In genomic region chr6:104859225-104860146, GRCh38 we compare ENCODE assay signal across 8 cellular contexts. TPM values are rescaled to one million over a fixed set of nuclear protein-coding genes. Genes with fewer than 3 reads are reported as not detected.
DNase-seq lines count a peak whose midpoint lies in the region; ATAC-seq and TF ChIP-seq lines count a peak whose summit lies in the region.

TSS of gene HACE1 (minus strand) at chr6:104859919. CDS start at chr6:104859642, 277 bp downstream.

- H3K27me3 ChIP-seq in right lobe of liver: no peaks in the 10 kb centered on the region

- intact Hi-C loops in right lobe of liver (cut with DNase I): no loop called here

- WGBS in right lobe of liver (ENCODE audit: insufficient coverage, low coverage, low lambda C conversion rate, missing lambda C conversion rate): 0% methylated on average over 10 of the region's 89 CpGs

- no peaks in the 10 kb centered on the region for H3K36me3 ChIP-seq in right lobe of liver

- no peaks in the 10 kb centered on the region for H3K4me1 ChIP-seq in right lobe of liver

- TF ChIP-seq CTCF in C4-2B (conservative IDR thresholded peaks at IDR 0.05) (peak; percentile 35), right lobe of liver (IDR thresholded peaks at IDR 0.05) (peak in 3 of 4 donors; percentile 6 to 11 (median 9))

- H3K27ac ChIP-seq in C4-2B (peak within 1 kb of the TSS; percentile 72), right lobe of liver (peak within 1 kb of the TSS; percentile 12 to 52 (median 16))

- H3K9me3 ChIP-seq in right lobe of liver: no peaks in the 10 kb centered on the region

- ATAC-seq in GM19324 (IDR thresholded peaks at IDR 0.05; ENCODE audit: low FRiP score, unreplicated experiment) (peak; percentile 100), HG03469 (IDR thresholded peaks at IDR 0.05; ENCODE audit: unreplicated experiment) (peak; percentile 97), right lobe of liver (peak; percentile 99 to 100 (median 100))

- peak within 1 kb of the TSS; percentile 84 to 93 (median 85) for H3K4me3 ChIP-seq in right lobe of liver

- DNase-seq in NCI-H526 (lab: John Stamatoyannopoulos, UW) (peak; percentile 84 to 96), dermis blood vessel endothelial cell (peak; percentile 94), right lobe of liver (peak; percentile 91 to 92 (median 91))
- peak; percentile 85 for DNase-seq in activated CD4-positive, alpha-beta T cell treated with anti-CD3 and anti-CD28 coated beads, Interleukin-2, amount 50 U/mL, for 1 hour
- peak; percentile 85 to 87 for DNase-seq in stimulated activated CD4-positive, alpha-beta T cell treated with anti-CD3 and anti-CD28 coated beads, Interleukin-4, amount 100 ng/mL, for 4 hours

- TF ChIP-seq POLR2A in right lobe of liver (IDR thresholded peaks at IDR 0.05): peak; percentile 40

RNA-seq across cellular contexts. Expression of gene HACE1, which starts in this region (rescaled TPM):
- 19.8 and 23.3 TPM in 2 replicates for total RNA-seq in dermis blood vessel endothelial cell
- 1 to 10 TPM; 2.7 to 3.7 (median 3.1) TPM for total RNA-seq in right lobe of liver

Comparison
In these comparisons a context has a peak if more than half of its experiments do, and no peak if none do; other contexts are left out.
1. Peak in every context shown above with its lines: DNase-seq, ATAC-seq, H3K4me3 ChIP-seq and H3K27ac ChIP-seq.